ENCODE assay signal across 17 cellular contexts in the genomic region with DNA sequence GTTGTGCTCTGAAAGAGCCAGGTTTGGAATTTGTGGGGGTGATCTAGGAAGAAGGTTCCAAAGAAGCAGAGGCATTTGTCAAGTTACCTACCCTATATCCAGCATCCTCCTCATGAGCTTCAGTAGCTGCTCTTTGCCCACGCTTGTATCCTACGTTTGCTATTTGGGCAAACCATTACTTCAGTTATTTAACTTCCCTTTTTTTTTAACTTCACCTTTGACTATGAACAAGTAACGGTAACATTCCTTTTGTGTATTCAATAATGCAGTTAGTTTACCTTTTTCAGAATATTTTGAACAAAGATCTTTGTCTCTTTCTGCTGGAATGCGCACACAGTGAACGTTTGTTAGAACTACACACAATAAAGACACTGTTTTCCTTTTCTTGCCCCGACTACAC. TPM values are rescaled to one million over a fixed set of nuclear protein-coding genes. Genes with fewer than 3 reads are reported as not detected.
DNase-seq lines count a peak whose midpoint lies in the region; FAIRE-seq and TF ChIP-seq lines count a peak whose summit lies in the region.
"Had no signal": no experiment of that assay in that cellular context is flagged by ENCODE, and none has a peak within 500 bp of the region (broad histone marks: within the 10 kb centered on the region; RNA-seq: fewer than 3 reads in every experiment).

No MANE protein-coding gene starts in this region.

- no peak for FAIRE-seq in astrocyte (lab: Jason Lieb, UNC)
- FAIRE-seq: RCC 7860 had no signal

- no peak overlapping the region for H2AFZ ChIP-seq in astrocyte (ENCODE audit: low read depth, low read length)

- peaks cover 10% of the 10 kb centered on the region for H3K4me1 ChIP-seq in astrocyte (ENCODE audit: insufficient read depth, low read length)
- peaks cover 8% of the 10 kb centered on the region for H3K4me1 ChIP-seq in BE2C

- no peaks in the 10 kb centered on the region for H3K9me3 ChIP-seq in astrocyte (ENCODE audit: insufficient read depth, low read depth, low read length)
- H3K9me3 ChIP-seq in BE2C = no peaks in the 10 kb centered on the region
- H3K9me3 ChIP-seq: lower lobe of right lung, neutrophil had no signal

- H3K27me3 Mint-ChIP-seq in T-helper 2 cell treated with Interferon-gamma antibody and Interleukin-4, amounts not matched to agents 5 μg/mL and 100 μg/mL, for 36 hours (ENCODE audit: low read depth) = no peaks in the 10 kb centered on the region
- H3K27me3 Mint-ChIP-seq in IgD-negative memory B cell = no peaks in the 10 kb centered on the region
- no peaks in the 10 kb centered on the region for H3K27me3 Mint-ChIP-seq in astrocyte (ENCODE audit: low read depth, unreplicated experiment)
- H3K27me3 Mint-ChIP-seq in nephron progenitor cell (ENCODE audit: low read depth, poor library complexity) = no peaks in the 10 kb centered on the region
- no peaks in the 10 kb centered on the region for H3K27me3 Mint-ChIP-seq in Calu3 (ENCODE audit: unreplicated experiment)

- peaks cover 64% of the 10 kb centered on the region for H3K4me1 Mint-ChIP-seq in T-helper 2 cell treated with Interferon-gamma antibody and Interleukin-4, amounts not matched to agents 5 μg/mL and 100 μg/mL, for 36 hours (ENCODE audit: low read depth)
- H3K4me1 Mint-ChIP-seq in IgD-negative memory B cell = peaks cover 30 to 39% (median 35%) of the 10 kb centered on the region in 3 donors
- peaks cover 32% of the 10 kb centered on the region for H3K4me1 Mint-ChIP-seq in astrocyte (ENCODE audit: low read depth, unreplicated experiment)
- H3K4me1 Mint-ChIP-seq in nephron progenitor cell = peaks cover 18% of the 10 kb centered on the region
- peaks cover 19% of the 10 kb centered on the region for H3K4me1 Mint-ChIP-seq in Calu3 (ENCODE audit: low read depth, unreplicated experiment)

- DNase-seq in T-helper 2 cell treated with Interferon-gamma antibody and Interleukin-4, amounts not matched to agents 5 μg/mL and 100 μg/mL, for 36 hours (ENCODE audit: low spot score) = no peak
- DNase-seq in T-helper 2 cell = no peak
- no peak for DNase-seq in astrocyte (ENCODE audit: low read depth)
- DNase-seq in nephron progenitor cell = no peak
- no peak for DNase-seq in NCI-H524 treated with DMSO at 0.1 percent for 48 hours (lab: John Stamatoyannopoulos, UW)
- DNase-seq in BE2C = no peak
- no peak for DNase-seq in Calu3
- DNase-seq: ACHN; activated CD4-positive, alpha-beta T cell treated with anti-CD3 and anti-CD28 coated beads for 4 hours; effector memory CD4-positive, alpha-beta T cell; lower lobe of right lung; NCI-H1694 treated with DMSO at 0.1 percent for 48 hours; NCI-H524; stimulated activated naive CD4-positive, alpha-beta T cell treated with Interleukin-2 at 50 U/mL for 16 hours had no signal

- no peaks in the 10 kb centered on the region for H3K79me2 ChIP-seq in astrocyte (ENCODE audit: insufficient read depth, low read length)

- peak overlapping the region; percentile 73 for H3K4me3 Mint-ChIP-seq in T-helper 2 cell treated with Interferon-gamma antibody and Interleukin-4, amounts not matched to agents 5 μg/mL and 100 μg/mL, for 36 hours
- peak overlapping the region in 1 of 4 donors; percentile 34 for H3K4me3 Mint-ChIP-seq in IgD-negative memory B cell
- H3K4me3 Mint-ChIP-seq in astrocyte (ENCODE audit: unreplicated experiment) = no peak overlapping the region
- H3K4me3 Mint-ChIP-seq in nephron progenitor cell = no peak overlapping the region
- no peak overlapping the region for H3K4me3 Mint-ChIP-seq in Calu3 (ENCODE audit: low read depth, unreplicated experiment)

- CTCF ChIA-PET in Calu3 (lab: Charles Lee) = interaction anchor here (1.0 to 1.5 kb wide), 2 partner anchors 10 to 70 kb away, joined by 3 to 14 read pairs; no protein-coding TSS in a partner anchor

- no peaks in the 10 kb centered on the region for H4K20me1 ChIP-seq in astrocyte (ENCODE audit: insufficient read depth, low read length)

- H3K27me3 ChIP-seq in astrocyte (ENCODE audit: insufficient read depth, low read length) (no peaks in the 10 kb centered on the region), BE2C (no peaks in the 10 kb centered on the region)

- no peak overlapping the region for H3K4me2 ChIP-seq in astrocyte (ENCODE audit: low read length)

- TF ChIP-seq CTCF in astrocyte (IDR thresholded peaks at IDR 0.05; ENCODE audit: insufficient read depth, low read depth, low read length) (no peak), nephron progenitor cell (IDR thresholded peaks at IDR 0.05) (no peak), BE2C (IDR thresholded peaks at IDR 0.05; ENCODE audit: low read depth, low read length) (no peak), Calu3 (IDR thresholded peaks at IDR 0.05; ENCODE audit: unreplicated experiment) (no peak)

- H3K9ac ChIP-seq in astrocyte (ENCODE audit: low read length) = no peak overlapping the region

- intact Hi-C loops in Calu3 (cut with micrococcal nuclease; ENCODE audit: unreplicated experiment) = loop anchor here (5.0 kb wide), 1 partner anchor 69 kb away; no protein-coding TSS in a partner anchor

- H3K36me3 ChIP-seq in astrocyte (ENCODE audit: insufficient read depth, low read length) (peaks cover 9% of the 10 kb centered on the region), BE2C (peaks cover 13% of the 10 kb centered on the region)

- BruUV-seq in Calu3 (replicated peaks; lab: Mats Ljungman, UMichigan) = no TSS peak

- H3K4me3 ChIP-seq in astrocyte (ENCODE audit: insufficient read depth, low read depth, low read length) = no peak overlapping the region
- no peak overlapping the region for H3K4me3 ChIP-seq in BE2C (ENCODE audit: low read depth, low read length)
- H3K4me3 ChIP-seq: lower lobe of right lung had no signal

- no peaks in the 10 kb centered on the region for H3K9me3 Mint-ChIP-seq in T-helper 2 cell treated with Interferon-gamma antibody and Interleukin-4, amounts not matched to agents 5 μg/mL and 100 μg/mL, for 36 hours
- H3K9me3 Mint-ChIP-seq in IgD-negative memory B cell (no peaks in the 10 kb centered on the region), astrocyte (ENCODE audit: unreplicated experiment) (no peaks in the 10 kb centered on the region), nephron progenitor cell (no peaks in the 10 kb centered on the region), Calu3 (ENCODE audit: low read depth, unreplicated experiment) (no peaks in the 10 kb centered on the region)

- H3K27ac Mint-ChIP-seq in T-helper 2 cell treated with Interferon-gamma antibody and Interleukin-4, amounts not matched to agents 5 μg/mL and 100 μg/mL, for 36 hours = peak overlapping the region; percentile 88
- H3K27ac Mint-ChIP-seq in IgD-negative memory B cell = peak overlapping the region; percentile 50 to 84 (median 54)
- peak overlapping the region; percentile 31 for H3K27ac Mint-ChIP-seq in astrocyte (ENCODE audit: unreplicated experiment)
- H3K27ac Mint-ChIP-seq in nephron progenitor cell = peak overlapping the region; percentile 52
- no peak overlapping the region for H3K27ac Mint-ChIP-seq in Calu3 (ENCODE audit: unreplicated experiment)

- no peak overlapping the region for H3K27ac ChIP-seq in astrocyte (ENCODE audit: low read depth, low read length)
- H3K27ac ChIP-seq: lower lobe of right lung, neutrophil had no signal

- H3K36me3 Mint-ChIP-seq in T-helper 2 cell treated with Interferon-gamma antibody and Interleukin-4, amounts not matched to agents 5 μg/mL and 100 μg/mL, for 36 hours (ENCODE audit: low read depth) = peaks cover 33% of the 10 kb centered on the region
- H3K36me3 Mint-ChIP-seq in IgD-negative memory B cell (peaks cover under 1% of the 10 kb centered on the region), astrocyte (ENCODE audit: low read depth, unreplicated experiment) (peaks cover 5% of the 10 kb centered on the region), nephron progenitor cell (ENCODE audit: low read depth) (peaks cover 19% of the 10 kb centered on the region), Calu3 (ENCODE audit: insufficient read depth, unreplicated experiment) (peaks cover 22% of the 10 kb centered on the region)

RNA-seq across cellular contexts. Expression of gene CYB5B, which starts 41.5 kb away (rescaled TPM):
- 98.9 TPM for polyA plus RNA-seq in IgD-negative memory B cell
- 127 and 149 TPM in 2 replicates for total RNA-seq in astrocyte
- 108 TPM for polyA plus RNA-seq in BE2C (2012; ENCODE audit: insufficient read depth, insufficient read length, low read depth)
- 177 and 179 TPM in 2 replicates for total RNA-seq in Calu3 (2022)
